ENCODE assay signal across 8 cellular contexts in the genomic region with DNA sequence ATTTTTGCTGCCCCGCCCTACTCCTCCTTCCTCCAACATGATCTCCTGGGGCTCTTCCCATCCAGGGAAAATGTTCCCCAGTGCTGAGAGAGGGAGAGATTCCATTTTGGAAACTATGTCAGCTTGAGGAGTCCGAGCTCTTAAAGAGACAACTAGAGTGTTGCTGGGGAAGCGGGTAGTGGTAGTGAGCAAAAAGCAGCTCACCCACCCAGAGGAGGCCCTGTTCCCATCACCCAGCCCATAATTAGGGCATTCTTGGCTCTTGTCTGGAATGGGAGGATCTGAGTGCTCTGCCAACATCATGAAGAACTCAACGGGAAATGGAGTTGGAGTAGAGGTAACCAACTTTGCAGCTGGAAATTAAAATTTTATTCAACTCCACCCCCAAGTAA. TPM values are rescaled to one million over a fixed set of nuclear protein-coding genes. Genes with fewer than 3 reads are reported as not detected.
DNase-seq lines count a peak whose midpoint lies in the region; ATAC-seq, FAIRE-seq and TF ChIP-seq lines count a peak whose summit lies in the region.

No MANE protein-coding gene starts in this region.

- no peak for TF ChIP-seq CTCF in kidney (IDR thresholded peaks at IDR 0.05; ENCODE audit: borderline replicate concordance, extremely low read depth, insufficient read depth)

- H3K9me3 Mint-ChIP-seq in activated naive CD8-positive, alpha-beta T cell treated with anti-CD3 and anti-CD28 coated beads, Interleukin-2, amount 10 ng/mL, durations not matched to agents 7 days and 5 days = no peaks in the 10 kb centered on the region
- H3K9me3 Mint-ChIP-seq in stimulated activated memory B cell treated with anti-CD40 and anti-IgM and Interleukin-4, amounts not matched to agents 10 μg/mL and 1 μg/mL and 100 μg/mL, for 72 hours = no peaks in the 10 kb centered on the region

- H3K27me3 ChIP-seq in HUES64 (ENCODE audit: insufficient read depth, low read length) = peaks cover 4% of the 10 kb centered on the region

- H3K4me3 ChIP-seq in HUES64 (ENCODE audit: low read length) = no peak overlapping the region
- H3K4me3 ChIP-seq in kidney (ENCODE audit: low read length in 2 of 2) = peak overlapping the region in 1 of 2 donors; percentile 45

- peaks cover 57% of the 10 kb centered on the region for H3K4me1 ChIP-seq in HUES64 (ENCODE audit: insufficient read depth, low read length)
- H3K4me1 ChIP-seq in kidney (ENCODE audit: control insufficient read depth in 1 of 2, insufficient read depth in 1 of 2, low read depth in 1 of 2, low read length in 2 of 2) = peaks cover 44 to 51% of the 10 kb centered on the region in 2 donors

- H3K27ac ChIP-seq in HUES64 (ENCODE audit: low read depth, low read length) = peak overlapping the region; percentile 92; the same call in 1 of the 2 replicates
- H3K27ac ChIP-seq in kidney (ENCODE audit: low read depth in 2 of 2, low read length in 2 of 2) = peak overlapping the region; percentile 36 to 95

- no peaks in the 10 kb centered on the region for H3K36me3 Mint-ChIP-seq in activated naive CD8-positive, alpha-beta T cell treated with anti-CD3 and anti-CD28 coated beads, Interleukin-2, amount 10 ng/mL, durations not matched to agents 7 days and 5 days
- H3K36me3 Mint-ChIP-seq in stimulated activated memory B cell treated with anti-CD40 and anti-IgM and Interleukin-4, amounts not matched to agents 10 μg/mL and 1 μg/mL and 100 μg/mL, for 72 hours = no peaks in the 10 kb centered on the region

- ATAC-seq in activated naive CD8-positive, alpha-beta T cell treated with anti-CD3 and anti-CD28 coated beads, Interleukin-2, amount 10 ng/mL, durations not matched to agents 7 days and 5 days (ENCODE audit: low read depth) = no peak
- no peak for ATAC-seq in stimulated activated memory B cell treated with anti-CD40 and anti-IgM and Interleukin-4, amounts not matched to agents 10 μg/mL and 1 μg/mL and 100 μg/mL, for 72 hours
- ATAC-seq in HG02678 (IDR thresholded peaks at IDR 0.05; ENCODE audit: unreplicated experiment) = no peak

- peak overlapping the region; percentile 80 for H3K27ac Mint-ChIP-seq in activated naive CD8-positive, alpha-beta T cell treated with anti-CD3 and anti-CD28 coated beads, Interleukin-2, amount 10 ng/mL, durations not matched to agents 7 days and 5 days
- peak overlapping the region; percentile 61 for H3K27ac Mint-ChIP-seq in stimulated activated memory B cell treated with anti-CD40 and anti-IgM and Interleukin-4, amounts not matched to agents 10 μg/mL and 1 μg/mL and 100 μg/mL, for 72 hours

- H3K9me3 ChIP-seq in HUES64 (ENCODE audit: insufficient read depth, low read depth, low read length) (no peaks in the 10 kb centered on the region), kidney (ENCODE audit: control insufficient read depth in 1 of 2, low read length in 2 of 2) (no peaks in the 10 kb centered on the region)

- no peaks in the 10 kb centered on the region for H3K36me3 ChIP-seq in HUES64 (ENCODE audit: insufficient read depth, low read length)
- H3K36me3 ChIP-seq in kidney (ENCODE audit: control insufficient read depth in 1 of 2, insufficient read depth in 2 of 2, low read length in 2 of 2) = no peaks in the 10 kb centered on the region

- no peak overlapping the region for H3K9ac ChIP-seq in HUES64 (ENCODE audit: low read depth, low read length)
- H3K9ac ChIP-seq in kidney (ENCODE audit: low read length in 2 of 2) = peak overlapping the region; percentile 11 to 59

- no peak for FAIRE-seq in kidney (lab: Jason Lieb, UNC)

- WGBS in HUES64 = 79% methylated on average over 4 of the region's 4 CpGs

- intact Hi-C loops in kidney (cut with DNase I) = loop anchor here (5.0 kb wide), 1 partner anchor 40 kb away; no protein-coding TSS in a partner anchor

- no peak for DNase-seq in activated naive CD8-positive, alpha-beta T cell treated with anti-CD3 and anti-CD28 coated beads, Interleukin-2, amount 10 ng/mL, durations not matched to agents 7 days and 5 days
- peak; percentile 18 for DNase-seq in kidney
- DNase-seq in AG08395 (ENCODE audit: low spot score) = no peak
- no peak for DNase-seq in islet precursor cell
- no peak for DNase-seq in retina

- peak overlapping the region; percentile 94 for H3K4me3 Mint-ChIP-seq in activated naive CD8-positive, alpha-beta T cell treated with anti-CD3 and anti-CD28 coated beads, Interleukin-2, amount 10 ng/mL, durations not matched to agents 7 days and 5 days
- no peak overlapping the region for H3K4me3 Mint-ChIP-seq in stimulated activated memory B cell treated with anti-CD40 and anti-IgM and Interleukin-4, amounts not matched to agents 10 μg/mL and 1 μg/mL and 100 μg/mL, for 72 hours

- POLR2A ChIA-PET in activated naive CD8-positive, alpha-beta T cell treated with anti-CD3 and anti-CD28 coated beads, Interleukin-2, amount 10 ng/mL, durations not matched to agents 7 days and 5 days (lab: Charles Lee) = interaction anchor here (0.7 to 5.3 kb wide), 14 partner anchors 10 to 106 kb away, joined by 3 to 46 read pairs (median 8); partner anchors contain the start of genes CASC3, MED24, MSL1 and NR1D1

- H3K4me1 Mint-ChIP-seq in activated naive CD8-positive, alpha-beta T cell treated with anti-CD3 and anti-CD28 coated beads, Interleukin-2, amount 10 ng/mL, durations not matched to agents 7 days and 5 days = peaks cover 48% of the 10 kb centered on the region
- H3K4me1 Mint-ChIP-seq in stimulated activated memory B cell treated with anti-CD40 and anti-IgM and Interleukin-4, amounts not matched to agents 10 μg/mL and 1 μg/mL and 100 μg/mL, for 72 hours = peaks cover 42% of the 10 kb centered on the region

- H3K27me3 Mint-ChIP-seq in activated naive CD8-positive, alpha-beta T cell treated with anti-CD3 and anti-CD28 coated beads, Interleukin-2, amount 10 ng/mL, durations not matched to agents 7 days and 5 days = peaks cover 3% of the 10 kb centered on the region
- no peaks in the 10 kb centered on the region for H3K27me3 Mint-ChIP-seq in stimulated activated memory B cell treated with anti-CD40 and anti-IgM and Interleukin-4, amounts not matched to agents 10 μg/mL and 1 μg/mL and 100 μg/mL, for 72 hours

RNA-seq across cellular contexts. Expression of gene MSL1, which starts 9.1 kb away (rescaled TPM):
- 59.7 TPM for polyA plus RNA-seq in HUES64 (2013, experiment 1 of 2)
- 65.8 TPM for polyA plus RNA-seq in HUES64 (2013, experiment 2 of 2)
- total RNA-seq in activated naive CD8-positive, alpha-beta T cell treated with anti-CD3 and anti-CD28 coated beads, Interleukin-2, amount 10 ng/mL, durations not matched to agents 7 days and 5 days = 100 to 1,000 TPM; 107 to 110 TPM
- total RNA-seq in kidney = 75.4 TPM
- 34.9 TPM for polyA plus RNA-seq in kidney (ENCODE audit: insufficient read depth, low read depth, low replicate concordance)

RNA-seq across cellular contexts. Expression of gene NR1D1, which starts 12.3 kb away (rescaled TPM):
- 2.8 TPM for polyA plus RNA-seq in HUES64 (2013, experiment 1 of 2)
- polyA plus RNA-seq in HUES64 (2013, experiment 2 of 2) = 3.4 TPM
- total RNA-seq in activated naive CD8-positive, alpha-beta T cell treated with anti-CD3 and anti-CD28 coated beads, Interleukin-2, amount 10 ng/mL, durations not matched to agents 7 days and 5 days = 1 to 10 TPM; 5.0 to 5.8 TPM
- total RNA-seq in kidney = 30.8 TPM
- polyA plus RNA-seq in kidney (ENCODE audit: insufficient read depth, low read depth, low replicate concordance) = 7.1 TPM

RNA-seq across cellular contexts. Expression of gene CASC3, which starts 27.6 kb away (rescaled TPM):
- polyA plus RNA-seq in HUES64 (2013, experiment 1 of 2) = 73.5 TPM
- 79.0 TPM for polyA plus RNA-seq in HUES64 (2013, experiment 2 of 2)
- 100 to 1,000 TPM; 100 to 101 TPM for total RNA-seq in activated naive CD8-positive, alpha-beta T cell treated with anti-CD3 and anti-CD28 coated beads, Interleukin-2, amount 10 ng/mL, durations not matched to agents 7 days and 5 days
- total RNA-seq in kidney = 90.8 TPM
- polyA plus RNA-seq in kidney (ENCODE audit: insufficient read depth, low read depth, low replicate concordance) = 32.2 TPM

RNA-seq across cellular contexts. Expression of gene THRA, which starts 49.9 kb away (rescaled TPM):
- 7.7 TPM for polyA plus RNA-seq in HUES64 (2013, experiment 1 of 2)
- polyA plus RNA-seq in HUES64 (2013, experiment 2 of 2) = 8.2 TPM
- total RNA-seq in activated naive CD8-positive, alpha-beta T cell treated with anti-CD3 and anti-CD28 coated beads, Interleukin-2, amount 10 ng/mL, durations not matched to agents 7 days and 5 days = 10 to 100 TPM; 19.9 to 20.3 TPM
- total RNA-seq in kidney = 63.9 TPM
- 40.8 TPM for polyA plus RNA-seq in kidney (ENCODE audit: insufficient read depth, low read depth, low replicate concordance)

RNA-seq across cellular contexts. Expression of gene MED24, which starts 58.5 kb away (rescaled TPM):
- 55.1 TPM for polyA plus RNA-seq in HUES64 (2013, experiment 1 of 2)
- 61.0 TPM for polyA plus RNA-seq in HUES64 (2013, experiment 2 of 2)
- total RNA-seq in activated naive CD8-positive, alpha-beta T cell treated with anti-CD3 and anti-CD28 coated beads, Interleukin-2, amount 10 ng/mL, durations not matched to agents 7 days and 5 days = 10 to 100 TPM; 87.0 to 89.9 TPM
- total RNA-seq in kidney = 66.3 TPM
- polyA plus RNA-seq in kidney (ENCODE audit: insufficient read depth, low read depth, low replicate concordance) = 53.7 TPM
